ENCODE assay signal across 1 cellular context in the genomic region with DNA sequence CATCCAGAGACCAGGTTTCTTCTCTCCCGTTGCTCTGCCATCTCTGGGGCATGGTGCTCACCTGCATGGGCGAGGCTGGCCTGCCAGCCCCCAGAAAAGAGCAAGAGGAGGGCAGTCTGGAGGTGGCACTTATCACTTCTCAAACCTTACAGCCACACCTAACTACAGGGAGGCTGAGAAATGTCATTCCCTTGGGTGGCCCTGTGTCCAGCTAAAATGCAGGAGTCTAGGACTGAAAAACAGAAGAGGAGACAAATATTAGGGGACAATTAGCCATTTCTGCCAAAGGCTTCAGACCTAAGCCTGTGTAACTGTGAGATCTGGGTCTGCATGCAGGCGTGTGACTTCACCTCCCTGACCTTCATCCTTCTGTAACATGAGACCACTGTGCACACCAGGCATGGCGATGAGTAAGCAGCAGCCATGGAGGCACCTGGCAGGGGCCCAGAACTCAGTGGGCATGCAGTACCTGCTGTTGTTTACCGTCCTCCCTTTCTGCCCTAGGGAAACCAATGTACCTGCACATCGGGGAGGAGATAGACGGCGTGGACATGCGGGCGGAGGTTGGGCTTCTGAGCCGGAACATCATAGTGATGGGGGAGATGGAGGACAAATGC.
TF ChIP-seq lines count a peak whose summit lies in the region.

No MANE protein-coding gene starts in this region.

TF ChIP-seq in GM23338, 12 proteins besides CTCF, POLR2A, EP300 and RAD21 (continued from another document):
- TF ChIP-seq ZNF462 (CRISPR knock-in tag; IDR thresholded peaks at IDR 0.05) (no peak), POLR2AphosphoS5 (IDR thresholded peaks at IDR 0.05; ENCODE audit: low read depth) (no peak), EZH2phosphoT487 (IDR thresholded peaks at IDR 0.05; ENCODE audit: unreplicated experiment) (no peak), ZNF114 (CRISPR knock-in tag; IDR thresholded peaks at IDR 0.05) (no peak), JUNB (IDR thresholded peaks at IDR 0.05; ENCODE audit: unreplicated experiment) (no peak), CREB1 (CRISPR knock-in tag; IDR thresholded peaks at IDR 0.05; ENCODE audit: low read depth) (no peak), EZH2 (IDR thresholded peaks at IDR 0.05; ENCODE audit: low read depth, unreplicated experiment) (no peak), STAT1 (IDR thresholded peaks at IDR 0.05; ENCODE audit: unreplicated experiment) (no peak)
